In genomic region chr17:1498869-1499268, GRCh38 we compare ENCODE assay signal across 1 cellular context.
TF ChIP-seq lines count a peak whose summit lies in the region.

No MANE protein-coding gene starts in this region.

TF ChIP-seq in K562, 482 proteins besides CTCF, POLR2A, EP300 and RAD21:
- no peak for TF ChIP-seq SAFB2 (IDR thresholded peaks at IDR 0.05; ENCODE audit: borderline replicate concordance, low read depth, low read length, severe bottlenecking)
- no peak for TF ChIP-seq KAT2B (IDR thresholded peaks at IDR 0.05; ENCODE audit: low read depth, low read length)
- TF ChIP-seq ZNF75A (CRISPR knock-in tag; IDR thresholded peaks at IDR 0.05) = no peak
- no peak for TF ChIP-seq TAF9B (IDR thresholded peaks at IDR 0.05; ENCODE audit: partially characterized antibody)
- TF ChIP-seq, protein P1, sequence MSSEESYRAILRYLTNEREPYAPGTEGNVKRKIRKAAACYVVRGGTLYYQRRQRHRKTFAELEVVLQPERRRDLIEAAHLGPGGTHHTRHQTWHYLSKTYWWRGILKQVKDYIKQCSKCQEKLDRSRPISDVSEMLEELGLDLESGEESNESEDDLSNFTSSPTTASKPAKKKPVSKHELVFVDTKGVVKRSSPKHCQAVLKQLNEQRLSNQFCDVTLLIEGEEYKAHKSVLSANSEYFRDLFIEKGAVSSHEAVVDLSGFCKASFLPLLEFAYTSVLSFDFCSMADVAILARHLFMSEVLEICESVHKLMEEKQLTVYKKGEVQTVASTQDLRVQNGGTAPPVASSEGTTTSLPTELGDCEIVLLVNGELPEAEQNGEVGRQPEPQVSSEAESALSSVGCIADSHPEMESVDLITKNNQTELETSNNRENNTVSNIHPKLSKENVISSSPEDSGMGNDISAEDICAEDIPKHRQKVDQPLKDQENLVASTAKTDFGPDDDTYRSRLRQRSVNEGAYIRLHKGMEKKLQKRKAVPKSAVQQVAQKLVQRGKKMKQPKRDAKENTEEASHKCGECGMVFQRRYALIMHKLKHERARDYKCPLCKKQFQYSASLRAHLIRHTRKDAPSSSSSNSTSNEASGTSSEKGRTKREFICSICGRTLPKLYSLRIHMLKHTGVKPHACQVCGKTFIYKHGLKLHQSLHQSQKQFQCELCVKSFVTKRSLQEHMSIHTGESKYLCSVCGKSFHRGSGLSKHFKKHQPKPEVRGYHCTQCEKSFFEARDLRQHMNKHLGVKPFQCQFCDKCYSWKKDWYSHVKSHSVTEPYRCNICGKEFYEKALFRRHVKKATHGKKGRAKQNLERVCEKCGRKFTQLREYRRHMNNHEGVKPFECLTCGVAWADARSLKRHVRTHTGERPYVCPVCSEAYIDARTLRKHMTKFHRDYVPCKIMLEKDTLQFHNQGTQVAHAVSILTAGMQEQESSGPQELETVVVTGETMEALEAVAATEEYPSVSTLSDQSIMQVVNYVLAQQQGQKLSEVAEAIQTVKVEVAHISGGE (CRISPR knock-in tag; IDR thresholded peaks at IDR 0.05) = no peak
- TF ChIP-seq, protein P2, sequence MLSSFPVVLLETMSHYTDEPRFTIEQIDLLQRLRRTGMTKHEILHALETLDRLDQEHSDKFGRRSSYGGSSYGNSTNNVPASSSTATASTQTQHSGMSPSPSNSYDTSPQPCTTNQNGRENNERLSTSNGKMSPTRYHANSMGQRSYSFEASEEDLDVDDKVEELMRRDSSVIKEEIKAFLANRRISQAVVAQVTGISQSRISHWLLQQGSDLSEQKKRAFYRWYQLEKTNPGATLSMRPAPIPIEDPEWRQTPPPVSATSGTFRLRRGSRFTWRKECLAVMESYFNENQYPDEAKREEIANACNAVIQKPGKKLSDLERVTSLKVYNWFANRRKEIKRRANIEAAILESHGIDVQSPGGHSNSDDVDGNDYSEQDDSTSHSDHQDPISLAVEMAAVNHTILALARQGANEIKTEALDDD (IDR thresholded peaks at IDR 0.05) = peak; percentile 45; the same call in 1 of the 2 replicates
- no peak for TF ChIP-seq ZKSCAN8 (CRISPR knock-in tag; IDR thresholded peaks at IDR 0.05)
- TF ChIP-seq TEAD4 (IDR thresholded peaks at IDR 0.05; ENCODE audit: low read length) = no peak
- TF ChIP-seq TEAD4 (CRISPR knock-in tag; IDR thresholded peaks at IDR 0.05; ENCODE audit: borderline replicate concordance) = no peak
- TF ChIP-seq JUN (IDR thresholded peaks at IDR 0.05; ENCODE audit: borderline replicate concordance, low read depth, low read length) = no peak
- TF ChIP-seq JUN (CRISPR knock-in tag; IDR thresholded peaks at IDR 0.05; ENCODE audit: borderline replicate concordance) = no peak
- no peak for TF ChIP-seq PRDM10 (IDR thresholded peaks at IDR 0.05; ENCODE audit: partially characterized antibody)
- TF ChIP-seq MAX (CRISPR knock-in tag; IDR thresholded peaks at IDR 0.05) = peak; percentile 61
